ENCODE assay signal across 22 cellular contexts in the genomic region with DNA sequence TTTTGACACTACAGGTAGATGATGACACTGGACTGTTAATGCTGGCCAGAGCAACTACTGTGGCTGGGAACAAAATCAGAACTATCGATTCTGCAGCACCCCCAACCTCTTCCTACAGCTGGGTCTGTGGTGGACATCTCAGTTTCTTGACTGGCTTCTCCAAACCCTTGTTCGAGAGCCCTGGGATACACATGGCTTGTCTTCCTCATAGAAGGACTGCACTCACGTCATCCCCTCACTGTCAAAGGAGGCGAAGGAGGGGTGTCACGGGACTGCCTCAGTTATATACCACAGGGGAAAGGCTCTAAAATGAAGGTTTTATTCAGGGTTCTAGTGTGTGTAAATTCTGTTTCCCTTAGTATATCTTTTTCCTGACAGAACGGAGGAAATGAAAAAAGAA. TPM values are rescaled to one million over a fixed set of nuclear protein-coding genes. Genes with fewer than 3 reads are reported as not detected.
DNase-seq lines count a peak whose midpoint lies in the region; ATAC-seq and TF ChIP-seq lines count a peak whose summit lies in the region.
"Had no signal": no experiment of that assay in that cellular context is flagged by ENCODE, and none has a peak within 500 bp of the region (broad histone marks: within the 10 kb centered on the region; RNA-seq: fewer than 3 reads in every experiment).

No MANE protein-coding gene starts in this region.

- intact Hi-C loops in sigmoid colon (cut with DNase I) = no loop called here

- peaks cover 0 to 78% of the 10 kb centered on the region in 2 donors for H3K4me1 ChIP-seq in right atrium auricular region
- peaks cover 0 to 89% (median 73%) of the 10 kb centered on the region in 4 donors for H3K4me1 ChIP-seq in sigmoid colon

- H3K4me3 ChIP-seq in right atrium auricular region = no peak overlapping the region
- no peak overlapping the region for H3K4me3 ChIP-seq in sigmoid colon
- H3K4me3 ChIP-seq: SK-N-MC, upper lobe of left lung had no signal

- H3K27me3 ChIP-seq in right atrium auricular region (no peaks in the 10 kb centered on the region), sigmoid colon (no peaks in the 10 kb centered on the region)
- H3K27me3 ChIP-seq: upper lobe of left lung had no signal

- 94 to 96% methylated on average over 6 of the region's 6 CpGs for WGBS in sigmoid colon, 2 donors

- no peak for ATAC-seq in stimulated activated naive CD8-positive, alpha-beta T cell treated with anti-CD3 and anti-CD28 coated beads, Interleukin-15, amount 100 ng/mL, for 72 hours
- ATAC-seq in GM19023 (IDR thresholded peaks at IDR 0.05; ENCODE audit: unreplicated experiment) (no peak), HG03095 (IDR thresholded peaks at IDR 0.05; ENCODE audit: unreplicated experiment) (no peak), HG03439 (IDR thresholded peaks at IDR 0.05; ENCODE audit: unreplicated experiment) (no peak)
- ATAC-seq: HCT116 had no signal

- H3K36me3 Mint-ChIP-seq in stimulated activated naive CD8-positive, alpha-beta T cell treated with anti-CD3 and anti-CD28 coated beads, Interleukin-15, Interleukin-2, amounts not matched to agents 100 ng/mL and 50 ng/mL, for 24 hours (ENCODE audit: low read depth) = peaks cover 63% of the 10 kb centered on the region

- no peak for TF ChIP-seq EP300 in sigmoid colon (IDR thresholded peaks at IDR 0.05)

- H3K4me3 Mint-ChIP-seq in stimulated activated naive CD8-positive, alpha-beta T cell treated with anti-CD3 and anti-CD28 coated beads, Interleukin-15, Interleukin-2, amounts not matched to agents 100 ng/mL and 50 ng/mL, for 24 hours = no peak overlapping the region
- no peak overlapping the region for H3K4me3 Mint-ChIP-seq in stimulated activated naive CD8-positive, alpha-beta T cell treated with anti-CD3 and anti-CD28 coated beads, Interleukin-15, amount 100 ng/mL, for 72 hours
- H3K4me3 Mint-ChIP-seq: CD4-positive, alpha-beta T cell had no signal

- H3K27me3 Mint-ChIP-seq in stimulated activated naive CD8-positive, alpha-beta T cell treated with anti-CD3 and anti-CD28 coated beads, Interleukin-15, Interleukin-2, amounts not matched to agents 100 ng/mL and 50 ng/mL, for 24 hours = no peaks in the 10 kb centered on the region
- H3K27me3 Mint-ChIP-seq in stimulated activated naive CD8-positive, alpha-beta T cell treated with anti-CD3 and anti-CD28 coated beads, Interleukin-15, amount 100 ng/mL, for 72 hours = no peaks in the 10 kb centered on the region
- H3K27me3 Mint-ChIP-seq: CD4-positive, alpha-beta T cell had no signal

- H3K4me1 Mint-ChIP-seq in stimulated activated naive CD8-positive, alpha-beta T cell treated with anti-CD3 and anti-CD28 coated beads, Interleukin-15, Interleukin-2, amounts not matched to agents 100 ng/mL and 50 ng/mL, for 24 hours (ENCODE audit: low read depth) = peaks cover 63% of the 10 kb centered on the region
- peaks cover 59% of the 10 kb centered on the region for H3K4me1 Mint-ChIP-seq in stimulated activated naive CD8-positive, alpha-beta T cell treated with anti-CD3 and anti-CD28 coated beads, Interleukin-15, amount 100 ng/mL, for 72 hours

- H3K9me3 Mint-ChIP-seq in stimulated activated naive CD8-positive, alpha-beta T cell treated with anti-CD3 and anti-CD28 coated beads, Interleukin-15, Interleukin-2, amounts not matched to agents 100 ng/mL and 50 ng/mL, for 24 hours = no peaks in the 10 kb centered on the region
- H3K9me3 Mint-ChIP-seq in stimulated activated naive CD8-positive, alpha-beta T cell treated with anti-CD3 and anti-CD28 coated beads, Interleukin-15, amount 100 ng/mL, for 72 hours = no peaks in the 10 kb centered on the region
- H3K9me3 Mint-ChIP-seq: CD4-positive, alpha-beta T cell had no signal

- H3K9me3 ChIP-seq in right atrium auricular region (no peaks in the 10 kb centered on the region), sigmoid colon (no peaks in the 10 kb centered on the region)
- H3K9me3 ChIP-seq: upper lobe of left lung had no signal

- H3K27ac Mint-ChIP-seq in stimulated activated naive CD8-positive, alpha-beta T cell treated with anti-CD3 and anti-CD28 coated beads, Interleukin-15, Interleukin-2, amounts not matched to agents 100 ng/mL and 50 ng/mL, for 24 hours = peak overlapping the region; percentile 37
- no peak overlapping the region for H3K27ac Mint-ChIP-seq in stimulated activated naive CD8-positive, alpha-beta T cell treated with anti-CD3 and anti-CD28 coated beads, Interleukin-15, amount 100 ng/mL, for 72 hours
- H3K27ac Mint-ChIP-seq: CD4-positive, alpha-beta T cell had no signal

- H3K36me3 ChIP-seq in right atrium auricular region (peaks cover 11% of the 10 kb centered on the region), sigmoid colon (peaks cover 0 to 12% (median 5%) of the 10 kb centered on the region in 4 donors)

- no peak for TF ChIP-seq POLR2A in sigmoid colon (IDR thresholded peaks at IDR 0.05)

- H3K27ac ChIP-seq in right atrium auricular region (peak overlapping the region; percentile 77 to 82), sigmoid colon (peak overlapping the region; percentile 69 to 87 (median 79))
- H3K27ac ChIP-seq: upper lobe of left lung had no signal

- no peak for DNase-seq in stimulated activated naive CD8-positive, alpha-beta T cell treated with anti-CD3 and anti-CD28 coated beads, Interleukin-15, amount 100 ng/mL, for 72 hours
- DNase-seq in right atrium auricular region (ENCODE audit: low spot score) (no peak), sigmoid colon (peak; percentile 65), NCI-H2196 treated with DMSO at 0.1 percent for 48 hours (lab: John Stamatoyannopoulos, UW; ENCODE audit: unreplicated experiment) (no peak)
- DNase-seq: ACHN; activated CD4-positive, alpha-beta T cell treated with anti-CD3 and anti-CD28 coated beads for 1 hour; activated naive CD4-positive, alpha-beta T cell; CD4-positive, alpha-beta T cell; DMS79 treated with DMSO at 0.1 percent for 48 hours; erythroblast; Karpas-422; NCI-H1092 treated with DMSO at 0.1 percent for 48 hours; NCI-H2107; stimulated activated CD4-positive, alpha-beta T cell treated with anti-CD3 and anti-CD28 coated beads, Interleukin-2, amount 100 ng/mL, for 48 hours; T1000; upper lobe of left lung had no signal

- TF ChIP-seq CTCF in right atrium auricular region (IDR thresholded peaks at IDR 0.05) (no peak), sigmoid colon (IDR thresholded peaks at IDR 0.05) (no peak)

RNA-seq across cellular contexts. Expression of a gene that starts 44.9 kb away (rescaled TPM):
- total RNA-seq in right atrium auricular region (10 to 100 TPM; 26.3 to 43.0 TPM), sigmoid colon (100 to 1,000 TPM in 2 of 4 donors, 10 to 100 TPM in 2; 79.9 to 135 (median 104) TPM)
- 10 to 100 TPM; 20.4 to 32.6 (median 23.4) TPM for polyA plus RNA-seq in sigmoid colon
